In genomic region chr6:136797977-136798376, GRCh38 we compare ENCODE assay signal across 2 cellular contexts.
TF ChIP-seq lines count a peak whose summit lies in the region.

No MANE protein-coding gene starts in this region.

TF ChIP-seq in HEK293, 187 proteins besides CTCF, POLR2A, EP300 and RAD21 (continued from another document):
- TF ChIP-seq, protein P1, sequence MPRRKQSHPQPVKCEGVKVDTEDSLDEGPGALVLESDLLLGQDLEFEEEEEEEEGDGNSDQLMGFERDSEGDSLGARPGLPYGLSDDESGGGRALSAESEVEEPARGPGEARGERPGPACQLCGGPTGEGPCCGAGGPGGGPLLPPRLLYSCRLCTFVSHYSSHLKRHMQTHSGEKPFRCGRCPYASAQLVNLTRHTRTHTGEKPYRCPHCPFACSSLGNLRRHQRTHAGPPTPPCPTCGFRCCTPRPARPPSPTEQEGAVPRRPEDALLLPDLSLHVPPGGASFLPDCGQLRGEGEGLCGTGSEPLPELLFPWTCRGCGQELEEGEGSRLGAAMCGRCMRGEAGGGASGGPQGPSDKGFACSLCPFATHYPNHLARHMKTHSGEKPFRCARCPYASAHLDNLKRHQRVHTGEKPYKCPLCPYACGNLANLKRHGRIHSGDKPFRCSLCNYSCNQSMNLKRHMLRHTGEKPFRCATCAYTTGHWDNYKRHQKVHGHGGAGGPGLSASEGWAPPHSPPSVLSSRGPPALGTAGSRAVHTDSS (tag by site-specific recombination; IDR thresholded peaks at IDR 0.05), result no peak
- no peak for TF ChIP-seq YY2 (tag by site-specific recombination; IDR thresholded peaks at IDR 0.05)
TF ChIP-seq in HEK293: peak in this region for 1.

TF ChIP-seq in K562, 482 proteins besides CTCF, POLR2A, EP300 and RAD21:
- TF ChIP-seq, protein P2, sequence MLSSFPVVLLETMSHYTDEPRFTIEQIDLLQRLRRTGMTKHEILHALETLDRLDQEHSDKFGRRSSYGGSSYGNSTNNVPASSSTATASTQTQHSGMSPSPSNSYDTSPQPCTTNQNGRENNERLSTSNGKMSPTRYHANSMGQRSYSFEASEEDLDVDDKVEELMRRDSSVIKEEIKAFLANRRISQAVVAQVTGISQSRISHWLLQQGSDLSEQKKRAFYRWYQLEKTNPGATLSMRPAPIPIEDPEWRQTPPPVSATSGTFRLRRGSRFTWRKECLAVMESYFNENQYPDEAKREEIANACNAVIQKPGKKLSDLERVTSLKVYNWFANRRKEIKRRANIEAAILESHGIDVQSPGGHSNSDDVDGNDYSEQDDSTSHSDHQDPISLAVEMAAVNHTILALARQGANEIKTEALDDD (IDR thresholded peaks at IDR 0.05), result no peak
- TF ChIP-seq, protein P3, sequence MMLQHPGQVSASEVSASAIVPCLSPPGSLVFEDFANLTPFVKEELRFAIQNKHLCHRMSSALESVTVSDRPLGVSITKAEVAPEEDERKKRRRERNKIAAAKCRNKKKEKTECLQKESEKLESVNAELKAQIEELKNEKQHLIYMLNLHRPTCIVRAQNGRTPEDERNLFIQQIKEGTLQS (IDR thresholded peaks at IDR 0.05), result peak; percentile 36
- TF ChIP-seq, protein P3 (CRISPR knock-in tag; conservative IDR thresholded peaks at IDR 0.05), result no peak
